Comparison of ENCODE assay signal across 8 cellular contexts in genomic region chr11:64810891-64811272, GRCh38. TPM values are rescaled to one million over a fixed set of nuclear protein-coding genes. Genes with fewer than 3 reads are reported as not detected.
DNase-seq lines count a peak whose midpoint lies in the region.

No MANE protein-coding gene starts in this region.

- no peak overlapping the region for H3K4ac ChIP-seq in mesendoderm (ENCODE audit: low read depth, low read length)

- H3K79me1 ChIP-seq in mesendoderm (ENCODE audit: low read length): peaks cover 5% of the 10 kb centered on the region

- peaks cover 3% of the 10 kb centered on the region for H3K4me1 ChIP-seq in mesendoderm (ENCODE audit: control insufficient read depth, low read depth, low read length)

- H3K4me3 ChIP-seq in mesendoderm (ENCODE audit: low read length): no peak overlapping the region

- no peak overlapping the region for H2BK15ac ChIP-seq in mesendoderm (replicated peaks; ENCODE audit: low read depth)

- H3K36me3 ChIP-seq in mesendoderm (ENCODE audit: control insufficient read depth, insufficient read depth, low read length): peaks cover 1% of the 10 kb centered on the region

- H3K56ac ChIP-seq in mesendoderm (ENCODE audit: low read length): peak overlapping the region; percentile 70

- peak; percentile 79 for DNase-seq in activated effector memory CD4-positive, alpha-beta T cell treated with anti-CD3 and anti-CD28 coated beads, Interleukin-2, amount 50 U/mL, for 16 hours
- DNase-seq in activated effector memory CD4-positive, alpha-beta T cell treated with Interleukin-2 at 50 U/mL for 16 hours: no peak
- DNase-seq in NCI-H510A treated with DMSO at 0.1 percent for 48 hours (lab: John Stamatoyannopoulos, UW) (peak; percentile 92), caudate nucleus (lab: John Stamatoyannopoulos, UW) (no peak), mesendoderm (no peak), cerebellar nuclear complex (lab: John Stamatoyannopoulos, UW) (no peak), foreskin melanocyte (no peak), C1 segment of cervical spinal cord (lab: John Stamatoyannopoulos, UW) (no peak)

- peak overlapping the region; percentile 51 for H3K9ac ChIP-seq in mesendoderm (ENCODE audit: low read length)

- H3K23ac ChIP-seq in mesendoderm (ENCODE audit: low read length): no peak overlapping the region

- no peaks in the 10 kb centered on the region for H3K27me3 ChIP-seq in mesendoderm (ENCODE audit: insufficient read depth, low read length, poor library complexity)

- peaks cover 3% of the 10 kb centered on the region for H3K79me2 ChIP-seq in mesendoderm (ENCODE audit: control insufficient read depth, insufficient read depth, low read length)

- H3K4me2 ChIP-seq in mesendoderm (ENCODE audit: low read length): peak overlapping the region; percentile 34

- H3K18ac ChIP-seq in mesendoderm (ENCODE audit: low read length): no peak overlapping the region

- H4K5ac ChIP-seq in mesendoderm (ENCODE audit: low read length): no peak overlapping the region

- H2BK120ac ChIP-seq in mesendoderm (ENCODE audit: low read depth, low read length): no peak overlapping the region

- peak overlapping the region; percentile 58 for H3K27ac ChIP-seq in caudate nucleus (ENCODE audit: low read depth, low read length)
- H3K27ac ChIP-seq in mesendoderm (ENCODE audit: low read depth, low read length): no peak overlapping the region

- no CpG with 5 or more reads among the region's 17 CpGs for WGBS in mesendoderm (ENCODE audit: extremely low coverage, insufficient coverage, low lambda C conversion rate)

- no peak overlapping the region for H4K8ac ChIP-seq in mesendoderm (ENCODE audit: low read depth, low read length)

- H2AK5ac ChIP-seq in mesendoderm (ENCODE audit: low read length): no peak overlapping the region

- no peak overlapping the region for H2BK5ac ChIP-seq in mesendoderm (ENCODE audit: low read length)

RNA-seq across cellular contexts. Expression of gene MEN1, which starts 0.5 kb away (rescaled TPM):
- polyA plus RNA-seq in mesendoderm (2013, experiment 1 of 2): 46.1 TPM
- 44.6 TPM for polyA plus RNA-seq in mesendoderm (2013, experiment 2 of 2)

RNA-seq across cellular contexts. Expression of gene MAP4K2, which starts 7.9 kb away (rescaled TPM):
- polyA plus RNA-seq in mesendoderm (2013, experiment 1 of 2): 10.2 TPM
- polyA plus RNA-seq in mesendoderm (2013, experiment 2 of 2): 10.2 TPM

RNA-seq across cellular contexts. Expression of gene SF1, which starts 32.5 kb away (rescaled TPM):
- 268 TPM for polyA plus RNA-seq in mesendoderm (2013, experiment 1 of 2)
- polyA plus RNA-seq in mesendoderm (2013, experiment 2 of 2): 265 TPM

RNA-seq across cellular contexts. Expression of gene CDC42BPG, which starts 33.6 kb away (rescaled TPM):
- 3.2 TPM for polyA plus RNA-seq in mesendoderm (2013, experiment 1 of 2)
- polyA plus RNA-seq in mesendoderm (2013, experiment 2 of 2): 3.4 TPM

RNA-seq across cellular contexts. Expression of gene PYGM, which starts 51.1 kb away (rescaled TPM):
- 0.62 TPM for polyA plus RNA-seq in mesendoderm (2013, experiment 1 of 2)
- polyA plus RNA-seq in mesendoderm (2013, experiment 2 of 2): 0.69 TPM

Comparison
In these comparisons a context has a peak if more than half of its experiments do, and no peak if none do; other contexts are left out.
1. DNase-seq: peak in activated effector memory CD4-positive, alpha-beta T cell treated with anti-CD3 and anti-CD28 coated beads, Interleukin-2, amount 50 U/mL, for 16 hours (single experiment) and NCI-H510A treated with DMSO at 0.1 percent for 48 hours (single experiment); none in activated effector memory CD4-positive, alpha-beta T cell treated with Interleukin-2 at 50 U/mL for 16 hours (single experiment), caudate nucleus (0 of 61), mesendoderm (single experiment), cerebellar nuclear complex (0 of 2), foreskin melanocyte (single experiment) and C1 segment of cervical spinal cord (0 of 14).